Comparison of ENCODE assay signal across 22 cellular contexts in the genomic region with DNA sequence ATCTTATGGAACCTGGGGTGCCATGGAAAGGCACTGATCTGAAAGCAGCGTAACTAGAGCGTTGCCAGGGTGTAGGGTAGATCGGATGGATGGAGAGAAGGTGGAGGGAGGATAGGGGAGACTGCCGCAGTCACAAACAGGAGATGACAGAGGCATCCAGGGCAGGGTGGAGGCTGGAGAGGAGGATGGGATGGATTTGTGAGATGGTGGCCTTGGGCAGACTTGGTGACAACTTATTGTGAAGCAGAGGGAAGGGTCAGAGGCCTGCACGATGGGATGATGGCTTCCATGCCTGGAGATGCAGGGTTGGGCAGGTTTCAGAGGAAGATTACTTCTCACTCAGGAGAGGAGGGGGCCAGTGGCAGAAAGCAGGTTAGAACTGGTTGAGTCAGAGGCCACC. TPM values are rescaled to one million over a fixed set of nuclear protein-coding genes. Genes with fewer than 3 reads are reported as not detected.
A peak's percentile ranks its signal among the peaks of the same experiment; 100 is the strongest.
DNase-seq lines count a peak whose midpoint lies in the region; ATAC-seq and TF ChIP-seq lines count a peak whose summit lies in the region.
"Had no signal": no experiment of that assay in that cellular context is flagged by ENCODE, and none has a peak within 500 bp of the region (broad histone marks: within the 10 kb centered on the region; RNA-seq: fewer than 3 reads in every experiment).

No MANE protein-coding gene starts in this region.

- POLR2A ChIA-PET in SK-N-SH (lab: Yijun Ruan, JAX): interaction anchor here (2.9 kb wide), 1 partner anchor 25 kb away, joined by 12 read pairs; no protein-coding TSS in a partner anchor

- TF ChIP-seq RAD21 in SK-N-SH (IDR thresholded peaks at IDR 0.05; ENCODE audit: low read length): no peak

- DNase-seq in SK-N-SH (no peak), glutamatergic neuron (no peak), sigmoid colon (peak; percentile 54), 8988T (no peak), mucosa of descending colon (no peak), midbrain (lab: John Stamatoyannopoulos, UW) (no peak)
- DNase-seq: C1 segment of cervical spinal cord; DMS53; left cardiac atrium; NCI-H748 treated with DMSO at 0.1 percent for 48 hours; PC-3; SJCRH30; stimulated activated CD4-positive, alpha-beta T cell treated with anti-CD3 and anti-CD28 coated beads, Interleukin-4, amount 100 ng/mL, for 4 hours had no signal

- peaks cover 10% of the 10 kb centered on the region for H3K9me3 Mint-ChIP-seq in glutamatergic neuron (ENCODE audit: unreplicated experiment)
- H3K9me3 Mint-ChIP-seq: activated naive CD4-positive, alpha-beta T cell treated with anti-CD3 and anti-CD28 coated beads, Interleukin-2, amount 50 U/mL, for 24 hours had no signal

- peak overlapping the region; percentile 81 for H3K27ac Mint-ChIP-seq in glutamatergic neuron (ENCODE audit: unreplicated experiment)
- H3K27ac Mint-ChIP-seq: activated naive CD4-positive, alpha-beta T cell treated with anti-CD3 and anti-CD28 coated beads, Interleukin-2, amount 50 U/mL, for 24 hours had no signal

- no peaks in the 10 kb centered on the region for H3F3A ChIP-seq in SK-N-SH (replicated peaks; ENCODE audit: insufficient read depth)
- H3F3A ChIP-seq in Loucy (ENCODE audit: low read depth): no peaks in the 10 kb centered on the region

- H3K9me2 ChIP-seq in SK-N-SH (no peaks in the 10 kb centered on the region), Loucy (replicated peaks; ENCODE audit: low read depth, low read length) (no peaks in the 10 kb centered on the region)

- H3K4me2 ChIP-seq in SK-N-SH (0 out of 2 replicates have a peak overlapping the region, but pooled peaks have one; percentile 98), Loucy (ENCODE audit: low read depth, low read length, poor library complexity, severe bottlenecking) (peak overlapping the region; percentile 90)

- WGBS in SK-N-SH (ENCODE audit: low lambda C conversion rate): 97% methylated on average over 5 of the region's 5 CpGs
- WGBS in sigmoid colon, 2 donors: 94 to 97% methylated on average over 5 of the region's 5 CpGs

- H3K79me2 ChIP-seq in SK-N-SH (ENCODE audit: insufficient read depth) (peaks cover 50% of the 10 kb centered on the region), Loucy (ENCODE audit: insufficient read depth, low read length) (peaks cover 67% of the 10 kb centered on the region)
- H3K79me2 ChIP-seq: parathyroid adenoma had no signal

- H3K9me3 ChIP-seq in SK-N-SH (no peaks in the 10 kb centered on the region), Loucy (ENCODE audit: insufficient read depth, low read depth, low read length) (no peaks in the 10 kb centered on the region), sigmoid colon (no peaks in the 10 kb centered on the region), mucosa of descending colon (no peaks in the 10 kb centered on the region)
- H3K9me3 ChIP-seq: SJCRH30, thoracic aorta had no signal

- intact Hi-C loops in sigmoid colon (cut with DNase I) (no loop called here), mucosa of descending colon (cut with DNase I, micrococcal nuclease) (no loop called here)

- peaks cover 9% of the 10 kb centered on the region for H3K27me3 Mint-ChIP-seq in glutamatergic neuron (ENCODE audit: unreplicated experiment)
- H3K27me3 Mint-ChIP-seq: activated naive CD4-positive, alpha-beta T cell treated with anti-CD3 and anti-CD28 coated beads, Interleukin-2, amount 50 U/mL, for 24 hours had no signal

- H3K4me1 Mint-ChIP-seq in glutamatergic neuron (ENCODE audit: low read depth, unreplicated experiment): peaks cover 36% of the 10 kb centered on the region

- no peaks in the 10 kb centered on the region for H3K36me3 Mint-ChIP-seq in glutamatergic neuron (ENCODE audit: unreplicated experiment)
- H3K36me3 Mint-ChIP-seq: activated naive CD4-positive, alpha-beta T cell treated with anti-CD3 and anti-CD28 coated beads, Interleukin-2, amount 50 U/mL, for 24 hours had no signal

- CTCF ChIA-PET in SK-N-SH (lab: Yijun Ruan, JAX): interaction anchor here (2.8 to 8.1 kb wide), 2 partner anchors 28 to 36 kb away, joined by 27 to 113 read pairs; partner anchors contain the start of gene CCIN

- no peak for TF ChIP-seq EP300 in SK-N-SH (IDR thresholded peaks at IDR 0.05; ENCODE audit: borderline replicate concordance in 1 of 2, low read depth in 1 of 2, low read length in 1 of 2)
- no peak for TF ChIP-seq EP300 in sigmoid colon (IDR thresholded peaks at IDR 0.05)

- H3K4me3 ChIP-seq in SK-N-SH (ENCODE audit: low read depth in 2 of 2, low read length in 1 of 2) (no peak overlapping the region), Loucy (ENCODE audit: low read length, poor library complexity, severe bottlenecking) (no peak overlapping the region), sigmoid colon (no peak overlapping the region), mucosa of descending colon (no peak overlapping the region)
- H3K4me3 ChIP-seq: SJCRH30, skin epidermis, thoracic aorta had no signal

- TF ChIP-seq CTCF in SK-N-SH (IDR thresholded peaks at IDR 0.05): no peak
- no peak for TF ChIP-seq CTCF in Loucy (conservative IDR thresholded peaks at IDR 0.05; ENCODE audit: low read length)
- TF ChIP-seq CTCF in glutamatergic neuron (IDR thresholded peaks at IDR 0.05; ENCODE audit: partially characterized antibody, unreplicated experiment): no peak
- TF ChIP-seq CTCF in sigmoid colon (IDR thresholded peaks at IDR 0.05): no peak
- no peak for TF ChIP-seq CTCF in mucosa of descending colon (IDR thresholded peaks at IDR 0.05)

- no peak for ATAC-seq in SK-N-SH treated with all-trans-retinoic acid at 6 μM for 48 hours
- ATAC-seq in mucosa of descending colon: no peak
- ATAC-seq: left cardiac atrium, PC-3 had no signal

- H3K27ac ChIP-seq in SK-N-SH (ENCODE audit: low read depth in 2 of 2, low read length in 1 of 2): no peak overlapping the region
- H3K27ac ChIP-seq in sigmoid colon: peak overlapping the region in 3 of 4 donors; percentile 93 to 99 (median 98)
- H3K27ac ChIP-seq: 22Rv1, epithelial cell of prostate, parathyroid adenoma, SJCRH30, thoracic aorta had no signal

- peak overlapping the region; percentile 81 for H3K4me3 Mint-ChIP-seq in glutamatergic neuron (ENCODE audit: unreplicated experiment)

- no peaks in the 10 kb centered on the region for H3K36me3 ChIP-seq in SK-N-SH (replicated peaks in 1 of 2; ENCODE audit: control insufficient read depth in 1 of 2, insufficient read depth in 2 of 2, low read length in 1 of 2)
- no peaks in the 10 kb centered on the region for H3K36me3 ChIP-seq in Loucy (ENCODE audit: insufficient read depth, low read length)
- H3K36me3 ChIP-seq in sigmoid colon: no peaks in the 10 kb centered on the region
- no peaks in the 10 kb centered on the region for H3K36me3 ChIP-seq in mucosa of descending colon (ENCODE audit: low read depth)
- H3K36me3 ChIP-seq: SJCRH30, thoracic aorta had no signal

- peaks cover 8% of the 10 kb centered on the region for H4K20me1 ChIP-seq in SK-N-SH (ENCODE audit: insufficient read depth)
- H4K20me1 ChIP-seq in Loucy (ENCODE audit: insufficient read depth, low read length, poor library complexity, severe bottlenecking): peaks cover 9% of the 10 kb centered on the region

- TF ChIP-seq POLR2A in sigmoid colon (IDR thresholded peaks at IDR 0.05): no peak

- H3K4me1 ChIP-seq in SK-N-SH (ENCODE audit: control insufficient read depth in 1 of 2, insufficient read depth in 2 of 2, low read depth in 1 of 2, low read length in 1 of 2) (peaks cover 0 to 21% of the 10 kb centered on the region in 2 experiments; a peak in 3 of 4 replicates), Loucy (ENCODE audit: insufficient read depth, low read length, poor library complexity, severe bottlenecking) (peaks cover 72% of the 10 kb centered on the region), sigmoid colon (peaks cover 0 to 81% (median 71%) of the 10 kb centered on the region in 4 donors), mucosa of descending colon (ENCODE audit: low read depth) (peaks cover 39% of the 10 kb centered on the region)
- H3K4me1 ChIP-seq: parathyroid adenoma had no signal

- H3K9ac ChIP-seq in SK-N-SH (no peak overlapping the region), Loucy (ENCODE audit: low read depth, low read length, poor library complexity, severe bottlenecking) (peak overlapping the region; percentile 41)
- H3K9ac ChIP-seq: parathyroid adenoma had no signal

- H3K27me3 ChIP-seq in SK-N-SH (ENCODE audit: insufficient read depth) (no peaks in the 10 kb centered on the region), Loucy (ENCODE audit: insufficient read depth, low read length, poor library complexity, severe bottlenecking) (no peaks in the 10 kb centered on the region), sigmoid colon (no peaks in the 10 kb centered on the region)
- H3K27me3 ChIP-seq: SJCRH30 had no signal

- H2AFZ ChIP-seq in SK-N-SH (ENCODE audit: low read depth) (no peak overlapping the region), Loucy (ENCODE audit: low read length) (no peak overlapping the region)
- H2AFZ ChIP-seq: parathyroid adenoma had no signal

TF ChIP-seq in SK-N-SH, 30 proteins besides CTCF, POLR2A, EP300 and RAD21 (continues in another document):
- TF ChIP-seq TEAD4 (IDR thresholded peaks at IDR 0.05; ENCODE audit: borderline replicate concordance, insufficient read depth) (no peak), MEF2A (IDR thresholded peaks at IDR 0.05; ENCODE audit: borderline replicate concordance, low read depth) (no peak)

TF ChIP-seq in SK-N-SH treated with all-trans-retinoic acid at 6 μM for 48 hours, 23 proteins besides CTCF, POLR2A, EP300 and RAD21 (continues in another document):
- TF ChIP-seq SNAI2 (CRISPR knock-in tag; IDR thresholded peaks at IDR 0.05) (no peak), ESRRG (CRISPR knock-in tag; IDR thresholded peaks at IDR 0.05) (no peak), ZNF70 (CRISPR knock-in tag; IDR thresholded peaks at IDR 0.05) (no peak)

RNA-seq across cellular contexts. Expression of gene GLIPR2, which starts 2.4 kb away (rescaled TPM):
- polyA plus RNA-seq in SK-N-SH (2012; rRNA removed) (38.3 and 40.1 TPM in 2 replicates), sigmoid colon (10 to 100 TPM; 29.8 to 42.0 (median 32.5) TPM)
- polyA plus RNA-seq in SK-N-SH (2012; cell fraction: cytosol; rRNA removed): 38.4 and 43.1 TPM in 2 replicates
- polyA plus RNA-seq in SK-N-SH (2012; cell fraction: nucleus; rRNA removed): 25.0 and 25.4 TPM in 2 replicates
- total RNA-seq in glutamatergic neuron (ENCODE audit: unreplicated experiment) (84.4 TPM), sigmoid colon (10 to 100 TPM; 57.3 to 90.6 (median 77.6) TPM), mucosa of descending colon (10 to 100 TPM; 28.1 to 58.4 (median 37.5) TPM)

RNA-seq across cellular contexts. Expression of gene CCIN, which starts 30.3 kb away (rescaled TPM):
- polyA plus RNA-seq in SK-N-SH (2012; rRNA removed): 0.44 and 0.54 TPM in 2 replicates
- 0.15 and 0.35 TPM in 2 replicates for polyA plus RNA-seq in SK-N-SH (2012; cell fraction: cytosol; rRNA removed)
- 0.93 and 0.95 TPM in 2 replicates for polyA plus RNA-seq in SK-N-SH (2012; cell fraction: nucleus; rRNA removed)
- total RNA-seq in glutamatergic neuron (ENCODE audit: unreplicated experiment): 0.22 TPM
- total RNA-seq in sigmoid colon: 1 to 10 TPM in 1 of 4 donors, under 1 TPM in 2, not detected in 1; 0.71 to 2.5 (median 0.95) TPM
- polyA plus RNA-seq in sigmoid colon: under 1 TPM in 1 of 3 donors, not detected in 2; 0.07 TPM
- total RNA-seq in mucosa of descending colon: under 1 TPM in 1 of 3 donors, not detected in 2; 0.25 TPM
- total RNA-seq: frontal cortex, left cardiac atrium had no signal

RNA-seq across cellular contexts. Expression of gene CLTA, which starts 51.8 kb away (rescaled TPM):
- polyA plus RNA-seq in SK-N-SH (2012; rRNA removed) (222 and 260 TPM in 2 replicates), sigmoid colon (100 to 1,000 TPM; 293 to 299 (median 295) TPM)
- polyA plus RNA-seq in SK-N-SH (2012; cell fraction: cytosol; rRNA removed): 329 and 395 TPM in 2 replicates
- 119 and 142 TPM in 2 replicates for polyA plus RNA-seq in SK-N-SH (2012; cell fraction: nucleus; rRNA removed)
- total RNA-seq in glutamatergic neuron (ENCODE audit: unreplicated experiment) (164 TPM), sigmoid colon (100 to 1,000 TPM; 151 to 176 (median 169) TPM), mucosa of descending colon (100 to 1,000 TPM; 165 to 206 (median 174) TPM)

Comparison
In these comparisons a context has a peak if more than half of its experiments do, and no peak if none do; other contexts are left out.
1. H3K27ac ChIP-seq: peak in sigmoid colon (3 of 4); none in SK-N-SH (0 of 2).